ENCODE assay signal across 13 cellular contexts in genomic region chr19:11659612-11660011, GRCh38.
A peak's percentile ranks its signal among the peaks of the same experiment; 100 is the strongest.
DNase-seq lines count a peak whose midpoint lies in the region; ATAC-seq, FAIRE-seq and TF ChIP-seq lines count a peak whose summit lies in the region.
"Had no signal": no experiment of that assay in that cellular context is flagged by ENCODE, and none has a peak within 500 bp of the region (broad histone marks: within the 10 kb centered on the region; RNA-seq: fewer than 3 reads in every experiment).

No MANE protein-coding gene starts in this region.

- peak; percentile 26 for DNase-seq in AG08395 (ENCODE audit: low spot score)
- no peak for DNase-seq in GM18507 (ENCODE audit: extremely low spot score, insufficient read length, low read depth)
- DNase-seq in RKO (ENCODE audit: low spot score) = peak; percentile 32
- DNase-seq in fibroblast of pulmonary artery (ENCODE audit: low read depth) = peak; percentile 14
- no peak for DNase-seq in activated CD4-positive, alpha-beta memory T cell treated with anti-CD3 and anti-CD28 coated beads, Interleukin-2, amount 10 ng/mL, durations not matched to agents 7 days and 5 days
- no peak for DNase-seq in mesothelial cell of epicardium (ENCODE audit: low spot score in 2 of 2, unreplicated experiment in 2 of 2)
- DNase-seq in NCI-H1694 treated with DMSO at 0.1 percent for 48 hours (lab: John Stamatoyannopoulos, UW) = no peak
- DNase-seq: esophagus squamous epithelium; GF-D8; naive thymus-derived CD8-positive, alpha-beta T cell had no signal

- no peak overlapping the region for H3K27ac Mint-ChIP-seq in activated CD4-positive, alpha-beta memory T cell treated with anti-CD3 and anti-CD28 coated beads, Interleukin-2, amount 10 ng/mL, durations not matched to agents 7 days and 5 days
- H3K27ac Mint-ChIP-seq in mesothelial cell of epicardium = no peak overlapping the region
- H3K27ac Mint-ChIP-seq: activated T-helper 1 cell treated with anti-CD3 and anti-CD28 coated beads, Interleukin-12 subunit alpha, Interleukin-12 subunit beta, Interleukin-2, Interleukin-4 antibody, amounts not matched to agents 30 ng/mL and 10 ng/mL and 1 ng/mL, durations not matched to agents 14 hours and 24 hours and 36 hours; naive thymus-derived CD8-positive, alpha-beta T cell had no signal

- H3K36me3 Mint-ChIP-seq in activated CD4-positive, alpha-beta memory T cell treated with anti-CD3 and anti-CD28 coated beads, Interleukin-2, amount 10 ng/mL, durations not matched to agents 7 days and 5 days (ENCODE audit: low read depth) = peaks cover 2% of the 10 kb centered on the region
- H3K36me3 Mint-ChIP-seq in mesothelial cell of epicardium = peaks cover 47% of the 10 kb centered on the region

- H3K4me3 Mint-ChIP-seq in activated CD4-positive, alpha-beta memory T cell treated with anti-CD3 and anti-CD28 coated beads, Interleukin-2, amount 10 ng/mL, durations not matched to agents 7 days and 5 days = no peak overlapping the region
- no peak overlapping the region for H3K4me3 Mint-ChIP-seq in mesothelial cell of epicardium
- H3K4me3 Mint-ChIP-seq: activated T-helper 1 cell treated with anti-CD3 and anti-CD28 coated beads, Interleukin-12 subunit alpha, Interleukin-12 subunit beta, Interleukin-2, Interleukin-4 antibody, amounts not matched to agents 30 ng/mL and 10 ng/mL and 1 ng/mL, durations not matched to agents 14 hours and 24 hours and 36 hours; naive thymus-derived CD8-positive, alpha-beta T cell had no signal

- no peaks in the 10 kb centered on the region for H3K27me3 Mint-ChIP-seq in activated CD4-positive, alpha-beta memory T cell treated with anti-CD3 and anti-CD28 coated beads, Interleukin-2, amount 10 ng/mL, durations not matched to agents 7 days and 5 days
- H3K27me3 Mint-ChIP-seq in mesothelial cell of epicardium (ENCODE audit: low read depth) = no peaks in the 10 kb centered on the region

- peaks cover 12% of the 10 kb centered on the region for H3K9me3 Mint-ChIP-seq in activated CD4-positive, alpha-beta memory T cell treated with anti-CD3 and anti-CD28 coated beads, Interleukin-2, amount 10 ng/mL, durations not matched to agents 7 days and 5 days
- peaks cover 41% of the 10 kb centered on the region for H3K9me3 Mint-ChIP-seq in mesothelial cell of epicardium

- peak; percentile 63 for FAIRE-seq in GM18507 (lab: Jason Lieb, UNC)

- POLR2A ChIA-PET in activated CD4-positive, alpha-beta memory T cell treated with anti-CD3 and anti-CD28 coated beads, Interleukin-2, amount 10 ng/mL, durations not matched to agents 7 days and 5 days (lab: Charles Lee) = no interaction called here

- ATAC-seq in HG02840 (IDR thresholded peaks at IDR 0.05; ENCODE audit: low FRiP score, unreplicated experiment) = no peak
- ATAC-seq: naive thymus-derived CD8-positive, alpha-beta T cell had no signal

- no peaks in the 10 kb centered on the region for H3K4me1 Mint-ChIP-seq in activated CD4-positive, alpha-beta memory T cell treated with anti-CD3 and anti-CD28 coated beads, Interleukin-2, amount 10 ng/mL, durations not matched to agents 7 days and 5 days
- H3K4me1 Mint-ChIP-seq in mesothelial cell of epicardium = no peaks in the 10 kb centered on the region

- CTCF ChIA-PET in activated CD4-positive, alpha-beta memory T cell treated with anti-CD3 and anti-CD28 coated beads, Interleukin-2, amount 10 ng/mL, durations not matched to agents 7 days and 5 days (lab: Charles Lee) = no interaction called here

- no peak overlapping the region for H3K4me3 ChIP-seq in fibroblast of pulmonary artery (replicated peaks; ENCODE audit: low read depth, low read length)
- H3K4me3 ChIP-seq: esophagus squamous epithelium, SK-N-MC had no signal

- TF ChIP-seq CTCF in fibroblast of pulmonary artery (IDR thresholded peaks at IDR 0.05; ENCODE audit: low read length, missing control alignments) (peak; percentile 24), mesothelial cell of epicardium (IDR thresholded peaks at IDR 0.05; ENCODE audit: unreplicated experiment) (no peak)

Comparison
In these comparisons a context has a peak if more than half of its experiments do, and no peak if none do; other contexts are left out.
1. DNase-seq: peak in AG08395 (single experiment), RKO (single experiment) and fibroblast of pulmonary artery (single experiment); none in GM18507 (single experiment), activated CD4-positive, alpha-beta memory T cell treated with anti-CD3 and anti-CD28 coated beads, Interleukin-2, amount 10 ng/mL, durations not matched to agents 7 days and 5 days (single experiment), mesothelial cell of epicardium (0 of 2) and NCI-H1694 treated with DMSO at 0.1 percent for 48 hours (single experiment).